Comparison of ENCODE assay signal across 13 cellular contexts in the genomic region with DNA sequence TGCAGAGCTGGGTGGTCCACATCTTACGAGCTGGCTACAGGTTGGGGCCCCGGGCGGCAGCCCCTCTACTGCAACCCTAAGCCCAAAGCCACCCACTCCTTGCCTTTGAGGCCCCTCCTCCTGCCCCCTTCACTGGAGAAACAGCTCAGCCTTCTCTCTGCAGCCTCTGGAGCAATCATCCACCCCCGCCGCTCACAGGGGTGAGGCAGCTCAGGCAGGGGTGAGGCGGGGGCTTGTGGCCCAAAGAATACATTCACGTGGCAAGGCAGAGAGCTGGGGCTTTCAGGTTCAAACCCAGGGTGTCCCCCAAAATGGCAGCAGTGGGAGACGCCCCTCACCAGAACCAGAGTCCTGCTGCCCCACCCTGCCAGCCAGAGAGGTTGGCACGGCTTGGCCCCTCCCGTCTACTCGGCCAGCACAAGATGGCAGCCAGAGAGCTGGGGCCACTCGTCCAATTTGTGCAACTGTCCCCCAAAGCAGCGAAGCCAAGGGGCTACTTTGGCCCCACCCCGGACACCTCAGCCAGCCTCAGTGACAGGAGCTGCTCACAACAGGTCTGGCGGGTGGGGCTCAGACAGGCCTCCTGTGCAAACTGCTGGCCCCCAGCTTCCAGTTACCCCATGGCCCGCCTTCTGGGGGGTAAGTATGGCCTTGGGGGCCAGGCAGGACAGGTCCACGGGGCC. TPM values are rescaled to one million over a fixed set of nuclear protein-coding genes. Genes with fewer than 3 reads are reported as not detected.
A peak's percentile ranks its signal among the peaks of the same experiment; 100 is the strongest.
DNase-seq lines count a peak whose midpoint lies in the region; ATAC-seq and TF ChIP-seq lines count a peak whose summit lies in the region.
"Had no signal": no experiment of that assay in that cellular context is flagged by ENCODE, and none has a peak within 500 bp of the region (broad histone marks: within the 10 kb centered on the region; RNA-seq: fewer than 3 reads in every experiment).

No MANE protein-coding gene starts in this region.

- peaks cover 4 to 49% (median 14%) of the 10 kb centered on the region in 4 donors for H3K4me1 Mint-ChIP-seq in CD4-positive, CD25-positive, alpha-beta regulatory T cell
- peaks cover 29 to 35% of the 10 kb centered on the region in 2 donors for H3K4me1 Mint-ChIP-seq in effector memory CD8-positive, alpha-beta T cell (ENCODE audit: low read depth in 2 of 2)

- H3K4me2 ChIP-seq in GM23248 (ENCODE audit: unreplicated experiment), result no peak overlapping the region

- H3K9me2 ChIP-seq in GM23248 (ENCODE audit: insufficient read depth), result no peaks in the 10 kb centered on the region

- peaks cover 47% of the 10 kb centered on the region for H3K36me3 ChIP-seq in CD4-positive, CD25-positive, alpha-beta regulatory T cell (ENCODE audit: control insufficient read depth, insufficient read depth, low read length)
- H3K36me3 ChIP-seq in GM23248 (ENCODE audit: low read depth), result peaks cover 4% of the 10 kb centered on the region; the same call in 1 of the 2 replicates
- peaks cover 98% of the 10 kb centered on the region for H3K36me3 ChIP-seq in neutrophil

- H3K4me1 ChIP-seq in CD4-positive, CD25-positive, alpha-beta regulatory T cell (ENCODE audit: control insufficient read depth, insufficient read depth, low read length, poor library complexity, severe bottlenecking), result peaks cover 35% of the 10 kb centered on the region
- no peaks in the 10 kb centered on the region for H3K4me1 ChIP-seq in GM23248 (ENCODE audit: insufficient read depth)
- peaks cover 43 to 50% of the 10 kb centered on the region in 2 experiments for H3K4me1 ChIP-seq in neutrophil (ENCODE audit: control insufficient read depth in 1 of 2, insufficient read depth in 1 of 2, low read depth in 1 of 2, low read length in 1 of 2)

- H3K36me3 Mint-ChIP-seq in CD4-positive, CD25-positive, alpha-beta regulatory T cell, result peaks cover 8% of the 10 kb centered on the region
- peaks cover 62% of the 10 kb centered on the region for H3K36me3 Mint-ChIP-seq in effector memory CD8-positive, alpha-beta T cell (ENCODE audit: insufficient read depth)

- WGBS in GM23248 (ENCODE audit: low coverage in 1 of 2, low lambda C conversion rate in 2 of 2, missing lambda C conversion rate in 2 of 2), 2 experiments, result 74% methylated on average over 14 to 17 of the region's 17 CpGs

- H3K4me3 Mint-ChIP-seq in CD4-positive, CD25-positive, alpha-beta regulatory T cell, result peak overlapping the region in 2 of 4 donors; percentile 19 to 49
- H3K4me3 Mint-ChIP-seq in effector memory CD8-positive, alpha-beta T cell, result no peak overlapping the region
- H3K4me3 Mint-ChIP-seq: activated T-cell treated with anti-CD3 and anti-CD28 coated beads, Interleukin-2, amount 50 U/mL, for 72 hours; mesothelial cell of epicardium had no signal

- no peak for ATAC-seq in CD4-positive, CD25-positive, alpha-beta regulatory T cell (ENCODE audit: low read depth in 2 of 2)
- no peak for ATAC-seq in effector memory CD8-positive, alpha-beta T cell (replicated peaks)
- ATAC-seq in GM21528 (IDR thresholded peaks at IDR 0.05; ENCODE audit: low FRiP score, unreplicated experiment) (no peak), HG02678 (IDR thresholded peaks at IDR 0.05; ENCODE audit: unreplicated experiment) (no peak)
- ATAC-seq: activated T-cell treated with anti-CD3 and anti-CD28 coated beads, Interleukin-2, amount 50 U/mL, for 72 hours had no signal

- H3K27me3 Mint-ChIP-seq in CD4-positive, CD25-positive, alpha-beta regulatory T cell, result no peaks in the 10 kb centered on the region
- H3K27me3 Mint-ChIP-seq in effector memory CD8-positive, alpha-beta T cell, result no peaks in the 10 kb centered on the region

- DNase-seq in CD4-positive, CD25-positive, alpha-beta regulatory T cell, result no peak
- DNase-seq in GM23248, result peak; percentile 25
- no peak for DNase-seq in effector memory CD8-positive, alpha-beta T cell
- DNase-seq in SW 1271 (lab: John Stamatoyannopoulos, UW), result no peak
- DNase-seq in AG20443 (ENCODE audit: low spot score), result no peak
- DNase-seq: activated T-cell treated with anti-CD3 and anti-CD28 coated beads, Interleukin-2, amount 50 U/mL, for 72 hours; cerebellar nuclear complex; NCI-H226 had no signal

- H4K20me1 ChIP-seq in GM23248 (ENCODE audit: insufficient read depth), result no peaks in the 10 kb centered on the region

- H2AFZ ChIP-seq in GM23248, result no peak overlapping the region

- no peak for TF ChIP-seq CTCF in neutrophil (IDR thresholded peaks at IDR 0.05)

- no peaks in the 10 kb centered on the region for H3K9me3 ChIP-seq in CD4-positive, CD25-positive, alpha-beta regulatory T cell (ENCODE audit: control insufficient read depth in 2 of 2, low read length in 2 of 2)
- H3K9me3 ChIP-seq in GM23248 (ENCODE audit: low read depth) (no peaks in the 10 kb centered on the region), neutrophil (peaks cover 6% of the 10 kb centered on the region)

- H3K9ac ChIP-seq in GM23248, result no peak overlapping the region

- H3K4me3 ChIP-seq in CD4-positive, CD25-positive, alpha-beta regulatory T cell (ENCODE audit: low read depth, low read length), result no peak overlapping the region
- no peak overlapping the region for H3K4me3 ChIP-seq in GM23248
- no peak overlapping the region for H3K4me3 ChIP-seq in neutrophil (ENCODE audit: low read depth in 1 of 2, low read length in 1 of 2)

- no peaks in the 10 kb centered on the region for H3K27me3 ChIP-seq in CD4-positive, CD25-positive, alpha-beta regulatory T cell (ENCODE audit: control insufficient read depth, insufficient read depth, low read length)
- H3K27me3 ChIP-seq in GM23248 (replicated peaks; ENCODE audit: insufficient read depth) (no peaks in the 10 kb centered on the region), neutrophil (no peaks in the 10 kb centered on the region)

- in situ Hi-C loops in GM23248 (cut with MboI), result no loop called here

- H3K79me2 ChIP-seq in GM23248 (ENCODE audit: insufficient read depth), result peaks cover 17% of the 10 kb centered on the region

- peak overlapping the region in 2 of 3 donors; percentile 16 to 28 for H3K27ac Mint-ChIP-seq in CD4-positive, CD25-positive, alpha-beta regulatory T cell
- peak overlapping the region; percentile 13 to 86 for H3K27ac Mint-ChIP-seq in effector memory CD8-positive, alpha-beta T cell

- peak overlapping the region; percentile 41 for H3K27ac ChIP-seq in CD4-positive, CD25-positive, alpha-beta regulatory T cell (ENCODE audit: insufficient read depth, low read length, poor library complexity, severe bottlenecking)
- no peak overlapping the region for H3K27ac ChIP-seq in GM23248
- H3K27ac ChIP-seq in neutrophil, result peak overlapping the region; percentile 100

- peaks cover 0 to 1% (median 0%) of the 10 kb centered on the region in 7 donors for H3K9me3 Mint-ChIP-seq in CD4-positive, CD25-positive, alpha-beta regulatory T cell
- no peaks in the 10 kb centered on the region for H3K9me3 Mint-ChIP-seq in effector memory CD8-positive, alpha-beta T cell
- H3K9me3 Mint-ChIP-seq: activated T-cell treated with anti-CD3 and anti-CD28 coated beads, Interleukin-2, amount 50 U/mL, for 72 hours; mesothelial cell of epicardium had no signal

- no peaks in the 10 kb centered on the region for H3F3A ChIP-seq in GM23248 (ENCODE audit: insufficient read depth)

RNA-seq across cellular contexts. Expression of a gene that starts 7.2 kb away (rescaled TPM):
- 160 TPM for total RNA-seq in CD4-positive, CD25-positive, alpha-beta regulatory T cell
- 10 to 100 TPM; 47.2 to 70.0 (median 66.8) TPM for polyA plus RNA-seq in CD4-positive, CD25-positive, alpha-beta regulatory T cell
- 65.6 and 89.8 TPM in 2 replicates for total RNA-seq in GM23248 (2014; rRNA removed; shearing (Covaris generic))
- polyA plus RNA-seq in GM23248 (2016; fragmentation: Nextera tagmentation; extraction: Ambion mirVana), result 130 and 132 TPM in 2 replicates

RNA-seq across cellular contexts. Expression of a gene that starts 13.3 kb away (rescaled TPM):
- total RNA-seq in CD4-positive, CD25-positive, alpha-beta regulatory T cell, result 82.4 TPM
- polyA plus RNA-seq in CD4-positive, CD25-positive, alpha-beta regulatory T cell, result under 1 TPM; 0.71 to 0.89 (median 0.73) TPM
- 15.6 and 19.5 TPM in 2 replicates for total RNA-seq in GM23248 (2014; rRNA removed; shearing (Covaris generic))
- polyA plus RNA-seq in GM23248 (2016; fragmentation: Nextera tagmentation; extraction: Ambion mirVana), result 6.4 and 7.4 TPM in 2 replicates

RNA-seq across cellular contexts. Expression of a gene that starts 24.5 kb away (rescaled TPM):
- not detected for total RNA-seq in CD4-positive, CD25-positive, alpha-beta regulatory T cell
- polyA plus RNA-seq in CD4-positive, CD25-positive, alpha-beta regulatory T cell, result not detected
- not detected in 2 replicates for total RNA-seq in GM23248 (2014; rRNA removed; shearing (Covaris generic))
- polyA plus RNA-seq in GM23248 (2016; fragmentation: Nextera tagmentation; extraction: Ambion mirVana), result not detected in 2 replicates
- total RNA-seq: activated T-cell treated with anti-CD3 and anti-CD28 coated beads, Interleukin-2, amount 50 U/mL, for 72 hours; mesothelial cell of epicardium; T-helper 1 cell treated with Interleukin-12 subunit alpha and Interleukin-12 subunit beta and Interleukin-4 antibody, amounts not matched to agents 30 ng/mL and 1 ng/mL, for 36 hours had no signal

RNA-seq across cellular contexts. Expression of a gene that starts 25.2 kb away (rescaled TPM):
- 11.3 TPM for total RNA-seq in CD4-positive, CD25-positive, alpha-beta regulatory T cell
- polyA plus RNA-seq in CD4-positive, CD25-positive, alpha-beta regulatory T cell, result 10 to 100 TPM; 57.2 to 63.0 (median 61.5) TPM
- total RNA-seq in GM23248 (2014; rRNA removed; shearing (Covaris generic)), result 31.3 and 35.2 TPM in 2 replicates
- polyA plus RNA-seq in GM23248 (2016; fragmentation: Nextera tagmentation; extraction: Ambion mirVana), result 63.4 and 67.9 TPM in 2 replicates

RNA-seq across cellular contexts. Expression of a gene that starts 39.4 kb away (rescaled TPM):
- total RNA-seq in CD4-positive, CD25-positive, alpha-beta regulatory T cell, result 8.0 TPM
- 1 to 10 TPM; 1.2 to 2.0 (median 1.5) TPM for polyA plus RNA-seq in CD4-positive, CD25-positive, alpha-beta regulatory T cell
- 0.11 and 0.51 TPM in 2 replicates for total RNA-seq in GM23248 (2014; rRNA removed; shearing (Covaris generic))
- 0.28 and 0.79 TPM in 2 replicates for polyA plus RNA-seq in GM23248 (2016; fragmentation: Nextera tagmentation; extraction: Ambion mirVana)
